Comparison of ENCODE assay signal across 24 cellular contexts in the genomic region with DNA sequence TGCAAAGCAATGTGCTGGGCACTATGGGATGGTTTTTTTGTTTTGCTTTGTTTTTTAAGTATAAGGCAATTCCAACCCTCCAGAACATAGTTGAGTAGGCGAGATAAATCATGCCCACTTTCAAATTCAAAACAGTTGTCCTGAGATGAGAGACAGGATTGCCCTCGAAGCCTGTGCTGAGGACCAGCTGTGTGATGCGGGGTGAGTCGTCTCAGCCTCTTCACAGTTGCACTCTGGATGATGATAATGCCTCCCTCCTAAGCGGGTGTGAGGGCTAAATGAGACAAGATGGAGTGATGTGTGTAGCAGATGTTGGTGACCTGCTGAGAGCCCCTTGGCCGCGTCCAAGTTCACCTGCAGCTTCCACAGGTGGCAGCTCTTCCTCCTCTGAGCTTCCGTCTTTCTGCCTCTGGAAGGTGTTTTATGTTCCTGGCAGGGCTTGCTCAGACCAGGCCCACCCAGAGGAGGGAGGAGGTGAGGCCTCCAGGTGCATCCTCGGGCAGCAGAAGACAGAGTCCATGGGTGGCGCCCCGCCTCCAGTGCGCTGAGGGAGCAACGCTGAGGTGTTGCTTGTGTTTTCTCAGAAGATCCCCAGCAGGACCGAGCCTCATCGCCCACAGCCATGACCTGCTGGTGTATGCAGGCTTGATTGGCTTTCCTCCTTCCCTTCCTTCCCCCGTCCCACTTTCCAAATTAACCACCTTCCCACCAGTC. TPM values are rescaled to one million over a fixed set of nuclear protein-coding genes. Genes with fewer than 3 reads are reported as not detected.
"Had no signal": no experiment of that assay in that cellular context is flagged by ENCODE, and none has a peak within 500 bp of the region (broad histone marks: within the 10 kb centered on the region; RNA-seq: fewer than 3 reads in every experiment).

No MANE protein-coding gene starts in this region.

- H3K9me3 ChIP-seq: breast epithelium, gastroesophageal sphincter, pancreas, transverse colon, vagina had no signal

- H3K27ac ChIP-seq: breast epithelium, gastroesophageal sphincter, pancreas, transverse colon, vagina had no signal

- H3K4me3 ChIP-seq: breast epithelium, gastroesophageal sphincter, pancreas, transverse colon, vagina had no signal

- H3K27me3 ChIP-seq: breast epithelium, gastroesophageal sphincter, pancreas, transverse colon, vagina had no signal

- DNase-seq: activated CD4-positive, alpha-beta memory T cell treated with anti-CD3 and anti-CD28 coated beads, Interleukin-2, amount 10 ng/mL, durations not matched to agents 7 days and 5 days; activated CD4-positive, alpha-beta T cell treated with anti-CD3 and anti-CD28 coated beads, Interleukin-2, amount 10 ng/mL, durations not matched to agents 24 days and 14 days; activated effector memory CD4-positive, alpha-beta T cell treated with Interleukin-2 at 50 U/mL for 16 hours; activated naive CD4-positive, alpha-beta T cell treated with anti-CD3 and anti-CD28 coated beads for 36 hours; activated naive CD8-positive, alpha-beta T cell treated with anti-CD3 and anti-CD28 coated beads, Interleukin-2, amount 10 ng/mL, durations not matched to agents 7 days and 5 days; activated T-cell treated with anti-CD3 and anti-CD28 coated beads, Interleukin-2, amount 50 U/mL, for 72 hours; amniotic stem cell; effector memory CD8-positive, alpha-beta T cell; head of caudate nucleus; hypothalamus; left ventricle myocardium superior; midbrain; pancreas; right cardiac atrium; stimulated activated CD4-positive, alpha-beta T cell treated with anti-CD3 and anti-CD28 coated beads, Interleukin-1b, Interleukin-23, amount 100 ng/mL, for 48 hours; transverse colon had no signal

- FAIRE-seq: colon, endothelial cell of umbilical vein, pancreas had no signal

- H3K4me1 ChIP-seq: breast epithelium, gastroesophageal sphincter, pancreas, transverse colon, vagina had no signal

- H3K36me3 ChIP-seq: breast epithelium, gastroesophageal sphincter, pancreas, transverse colon, vagina had no signal

- ATAC-seq: activated CD4-positive, CD25-positive, alpha-beta regulatory T cell treated with anti-CD3 and anti-CD28 coated beads, Interleukin-2, amount 50 U/mL, for 24 hours; activated T-cell treated with anti-CD3 and anti-CD28 coated beads, Interleukin-2, amount 50 U/mL, for 72 hours; effector memory CD8-positive, alpha-beta T cell; esophagus mucosa; gastroesophageal sphincter; left ventricle myocardium superior; pancreas; right cardiac atrium; stimulated activated effector memory CD8-positive, alpha-beta T cell treated with anti-CD3 and anti-CD28 coated beads, Interleukin-12 subunit alpha, Interleukin-12 subunit beta, amount 100 ng/mL, for 72 hours had no signal

RNA-seq across cellular contexts. Expression of a gene that starts 30.6 kb away (rescaled TPM):
- total RNA-seq: activated CD4-positive, alpha-beta memory T cell treated with anti-CD3 and anti-CD28 coated beads, Interleukin-2, amount 10 ng/mL, durations not matched to agents 7 days and 5 days had no signal
